8 cellular contexts compared by ENCODE assay signal in the genomic region with DNA sequence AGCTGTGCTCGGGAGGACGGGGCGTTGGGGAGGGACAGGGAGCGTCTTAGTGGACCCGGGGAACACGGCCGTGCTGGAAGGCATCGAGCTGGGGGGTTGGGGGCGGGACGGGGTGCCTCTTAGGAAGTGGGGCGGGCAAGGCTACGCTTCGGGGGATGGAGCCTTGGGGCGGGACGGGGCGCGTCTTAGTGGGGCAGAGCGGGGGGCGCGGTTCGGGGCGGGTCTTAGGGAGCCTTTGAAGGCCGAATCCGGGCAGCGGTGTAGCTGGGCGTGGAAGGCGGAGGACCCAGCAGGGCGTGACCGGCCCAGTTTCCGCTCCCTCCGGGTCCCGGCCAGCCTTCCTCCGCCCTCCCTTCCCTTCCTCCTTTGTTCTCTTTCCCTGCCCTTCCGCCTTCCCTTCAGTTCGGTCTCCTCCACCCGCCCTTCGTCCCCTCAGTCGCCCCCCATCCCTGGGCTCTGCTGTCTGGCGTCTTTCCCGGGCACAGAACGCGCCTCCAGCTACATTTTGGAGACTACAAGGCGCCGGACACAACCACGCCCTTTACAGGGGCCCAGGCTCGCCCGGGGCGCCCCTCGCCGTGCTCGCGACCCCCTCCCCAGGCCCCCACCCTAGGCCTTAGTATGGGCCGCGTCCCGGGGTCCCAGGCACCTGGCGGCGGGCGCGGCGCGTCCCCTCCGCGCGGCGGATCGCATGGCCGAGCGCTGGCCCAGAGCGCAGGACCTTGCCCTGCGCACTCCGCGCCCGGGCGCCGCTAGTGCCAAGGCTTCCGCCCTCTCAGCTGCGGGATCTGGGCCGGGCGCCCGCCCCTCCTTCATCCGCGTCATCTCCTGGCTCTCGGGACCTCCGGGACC. TPM values are rescaled to one million over a fixed set of nuclear protein-coding genes. Genes with fewer than 3 reads are reported as not detected.
DNase-seq lines count a peak whose midpoint lies in the region; ATAC-seq, FAIRE-seq and TF ChIP-seq lines count a peak whose summit lies in the region.

A gene with protein sequence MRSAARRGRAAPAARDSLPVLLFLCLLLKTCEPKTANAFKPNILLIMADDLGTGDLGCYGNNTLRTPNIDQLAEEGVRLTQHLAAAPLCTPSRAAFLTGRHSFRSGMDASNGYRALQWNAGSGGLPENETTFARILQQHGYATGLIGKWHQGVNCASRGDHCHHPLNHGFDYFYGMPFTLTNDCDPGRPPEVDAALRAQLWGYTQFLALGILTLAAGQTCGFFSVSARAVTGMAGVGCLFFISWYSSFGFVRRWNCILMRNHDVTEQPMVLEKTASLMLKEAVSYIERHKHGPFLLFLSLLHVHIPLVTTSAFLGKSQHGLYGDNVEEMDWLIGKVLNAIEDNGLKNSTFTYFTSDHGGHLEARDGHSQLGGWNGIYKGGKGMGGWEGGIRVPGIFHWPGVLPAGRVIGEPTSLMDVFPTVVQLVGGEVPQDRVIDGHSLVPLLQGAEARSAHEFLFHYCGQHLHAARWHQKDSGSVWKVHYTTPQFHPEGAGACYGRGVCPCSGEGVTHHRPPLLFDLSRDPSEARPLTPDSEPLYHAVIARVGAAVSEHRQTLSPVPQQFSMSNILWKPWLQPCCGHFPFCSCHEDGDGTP (minus strand): TSS at position 757 of the 852 bp plus-strand sequence. CDS start 64 bp downstream, at position 693.

- TF ChIP-seq CTCF in fibroblast of pulmonary artery (IDR thresholded peaks at IDR 0.05; ENCODE audit: low read length, missing control alignments): no peak

- peak within 1 kb of the TSS; percentile 63 to 87 (median 78) for H3K4me3 Mint-ChIP-seq in naive thymus-derived CD8-positive, alpha-beta T cell

- H3K36me3 Mint-ChIP-seq in naive thymus-derived CD8-positive, alpha-beta T cell: peaks cover 0 to 3% (median 0%) of the 10 kb centered on the region in 3 donors

- peak; percentile 89 for ATAC-seq in HG02798 (IDR thresholded peaks at IDR 0.05; ENCODE audit: poor library complexity, unreplicated experiment)
- peak; percentile 48 to 92 for ATAC-seq in naive thymus-derived CD8-positive, alpha-beta T cell

- FAIRE-seq in GM18507 (lab: Jason Lieb, UNC): peak; percentile 69

- DNase-seq in GM18507 (ENCODE audit: extremely low spot score, insufficient read length, low read depth) (peak; percentile 43), NCI-H748 treated with DMSO at 0.1 percent for 48 hours (lab: John Stamatoyannopoulos, UW) (peak; percentile 9), fibroblast of pulmonary artery (ENCODE audit: low read depth) (peak; percentile 89), DMS153 treated with DMSO at 0.1 percent for 48 hours (lab: John Stamatoyannopoulos, UW; ENCODE audit: unreplicated experiment) (no peak)
- DNase-seq in activated T-helper 9 cell treated with anti-CD3 and anti-CD28 coated beads, Interleukin-2, amount 50 U/mL, for 16 hours (ENCODE audit: low read depth): peak; percentile 13
- DNase-seq in naive thymus-derived CD8-positive, alpha-beta T cell: peak; percentile 4 to 71 (median 27)

- POLR2A ChIA-PET in naive thymus-derived CD8-positive, alpha-beta T cell (lab: Charles Lee): no interaction called here

- peaks cover 0 to 12% (median 7%) of the 10 kb centered on the region in 5 donors for H3K9me3 ChIP-seq in subcutaneous abdominal adipose tissue (ENCODE audit: control insufficient read depth in 5 of 5, low read length in 5 of 5)

- H3K4me1 ChIP-seq in subcutaneous abdominal adipose tissue (ENCODE audit: control insufficient read depth in 5 of 5, insufficient read depth in 5 of 5, low read length in 5 of 5): peaks cover 0 to 12% (median 8%) of the 10 kb centered on the region in 5 donors

- peaks cover 0 to 4% (median 2%) of the 10 kb centered on the region in 4 donors for H3K4me1 Mint-ChIP-seq in naive thymus-derived CD8-positive, alpha-beta T cell

- H3K9me3 Mint-ChIP-seq in naive thymus-derived CD8-positive, alpha-beta T cell: peaks cover 0 to 14% (median 0%) of the 10 kb centered on the region in 9 donors

- peaks cover 0 to 4% (median 3%) of the 10 kb centered on the region in 5 donors for H3K36me3 ChIP-seq in subcutaneous abdominal adipose tissue (ENCODE audit: control insufficient read depth in 5 of 5, insufficient read depth in 5 of 5, low read length in 5 of 5)

- H3K27ac Mint-ChIP-seq in naive thymus-derived CD8-positive, alpha-beta T cell: peak within 1 kb of the TSS in 7 of 10 donors; percentile 29 to 88 (median 73)

- no peaks in the 10 kb centered on the region for H3K27me3 ChIP-seq in subcutaneous abdominal adipose tissue (ENCODE audit: control insufficient read depth in 5 of 5, insufficient read depth in 4 of 5, low read length in 5 of 5)

- H3K4me3 ChIP-seq in fibroblast of pulmonary artery (replicated peaks; ENCODE audit: low read depth, low read length) (peak within 1 kb of the TSS; percentile 62), subcutaneous abdominal adipose tissue (ENCODE audit: low read depth in 1 of 5, low read length in 5 of 5) (peak within 1 kb of the TSS; percentile 55 to 85 (median 81))

- peak within 1 kb of the TSS in 4 of 5 donors; percentile 43 to 71 (median 67) for H3K9ac ChIP-seq in subcutaneous abdominal adipose tissue (ENCODE audit: low read length in 5 of 5)

- H3K27me3 Mint-ChIP-seq in naive thymus-derived CD8-positive, alpha-beta T cell: peaks cover 0 to 9% (median 4%) of the 10 kb centered on the region in 5 donors

- peak within 1 kb of the TSS; percentile 37 for H3K27ac ChIP-seq in subcutaneous abdominal adipose tissue (ENCODE audit: low read depth, low read length)

RNA-seq across cellular contexts. Expression of the gene that starts here (rescaled TPM):
- total RNA-seq in naive thymus-derived CD8-positive, alpha-beta T cell: 1 to 10 TPM; 1.5 to 2.5 TPM
- 1 to 10 TPM; 1.3 to 3.7 (median 1.9) TPM for polyA plus RNA-seq in naive thymus-derived CD8-positive, alpha-beta T cell
